Comparison of ENCODE assay signal across 8 cellular contexts in genomic region chr20:2651772-2652723, GRCh38. TPM values are rescaled to one million over a fixed set of nuclear protein-coding genes. Genes with fewer than 3 reads are reported as not detected.
DNase-seq lines count a peak whose midpoint lies in the region; ATAC-seq and TF ChIP-seq lines count a peak whose summit lies in the region.

TSS of gene NOP56 (plus strand) at chr20:2652632. CDS start at chr20:2652661, 29 bp downstream.

- TSS peak; percentile 71 for BruUV-seq in mammary epithelial cell (replicated peaks; lab: Mats Ljungman, UMichigan)

- 2% methylated on average over 35 of the region's 101 CpGs for WGBS in mammary epithelial cell (ENCODE audit: low coverage, missing lambda C conversion rate)
- under 1% methylated on average over 80 of the region's 101 CpGs for WGBS in smooth muscle cell (ENCODE audit: low lambda C conversion rate)

- DNase-seq in ACHN (peak; percentile 87), NCI-H2227 treated with DMSO at 0.1 percent for 48 hours (lab: John Stamatoyannopoulos, UW) (peak; percentile 84), mammary epithelial cell (peak; percentile 90), iPS-NIHi7 (ENCODE audit: extremely low spot score) (peak; percentile 95), smooth muscle cell (lab: John Stamatoyannopoulos, UW; ENCODE audit: unreplicated experiment) (peak; percentile 84)

- H3K27me3 ChIP-seq in mammary epithelial cell (ENCODE audit: insufficient read depth, low read length): no peaks in the 10 kb centered on the region
- H3K27me3 ChIP-seq in smooth muscle cell (ENCODE audit: low read depth): no peaks in the 10 kb centered on the region

- H4K20me1 ChIP-seq in mammary epithelial cell (ENCODE audit: insufficient read depth, low read length) (peaks cover 15% of the 10 kb centered on the region), smooth muscle cell (ENCODE audit: low read depth) (peaks cover 30% of the 10 kb centered on the region)

- H3K9me3 ChIP-seq in mammary epithelial cell (replicated peaks; ENCODE audit: insufficient read depth, low read length) (no peaks in the 10 kb centered on the region), smooth muscle cell (replicated peaks; ENCODE audit: low read depth) (no peaks in the 10 kb centered on the region)

- TF ChIP-seq CTCF in WI38 (IDR thresholded peaks at IDR 0.05; ENCODE audit: low read depth, low read length) (no peak), mammary epithelial cell (conservative IDR thresholded peaks at IDR 0.05 in 1 of 2, IDR thresholded peaks at IDR 0.05 in 1 of 2; ENCODE audit: extremely low read depth in 1 of 2, insufficient read depth in 1 of 2, low read depth in 1 of 2, low read length in 2 of 2) (no peak), smooth muscle cell (IDR thresholded peaks at IDR 0.05; ENCODE audit: borderline replicate concordance, insufficient read depth, poor library complexity, severe bottlenecking) (no peak)

- CTCF ChIA-PET in mammary epithelial cell (lab: Charles Lee; ENCODE audit: low non-redundant PET): no interaction called here

- peaks cover 12% of the 10 kb centered on the region for H3F3A ChIP-seq in smooth muscle cell (ENCODE audit: low read depth)

- H2AFZ ChIP-seq in mammary epithelial cell (ENCODE audit: low read depth, low read length) (peak within 1 kb of the TSS; percentile 86), smooth muscle cell (ENCODE audit: low read depth) (peak within 1 kb of the TSS; percentile 81)

- H3K27ac ChIP-seq in mammary epithelial cell (ENCODE audit: insufficient read depth, low read depth, low read length): peak within 1 kb of the TSS; percentile 77
- H3K27ac ChIP-seq in smooth muscle cell (ENCODE audit: low read depth): peak within 1 kb of the TSS; percentile 67

- H3K79me2 ChIP-seq in mammary epithelial cell (ENCODE audit: insufficient read depth, low read length): peaks cover 67% of the 10 kb centered on the region
- peaks cover 35% of the 10 kb centered on the region for H3K79me2 ChIP-seq in smooth muscle cell (ENCODE audit: low read depth)

- peak within 1 kb of the TSS; percentile 84 for H3K9ac ChIP-seq in mammary epithelial cell (ENCODE audit: insufficient read depth, low read length)
- H3K9ac ChIP-seq in smooth muscle cell (ENCODE audit: low read depth): peak within 1 kb of the TSS; percentile 76

- intact Hi-C loops in mammary epithelial cell (cut with micrococcal nuclease): loop anchor here (1.0 to 5.0 kb wide), 3 partner anchors 12 to 182 kb away; partner anchors contain the start of genes IDH3B, SNRPB and ZNF343

- peak within 1 kb of the TSS; percentile 98 for H3K4me2 ChIP-seq in mammary epithelial cell (ENCODE audit: insufficient read depth, low read depth, low read length)
- H3K4me2 ChIP-seq in smooth muscle cell: peak within 1 kb of the TSS; percentile 88

- H3K4me1 ChIP-seq in mammary epithelial cell (ENCODE audit: insufficient read depth, low read length) (peaks cover 23% of the 10 kb centered on the region), smooth muscle cell (ENCODE audit: low read depth) (peaks cover 17% of the 10 kb centered on the region)

- in situ Hi-C loops in ACHN (cut with HindIII; ENCODE audit: low pct_ligation_motif_present, low pct_unique_long_range_greater_than_20kb, low sequenced_read_pairs) (no loop called here), mammary epithelial cell (cut with MboI; ENCODE audit: low sequenced_read_pairs in 2 of 2) (no loop called here)

- H3K4me3 ChIP-seq in WI38 (ENCODE audit: low read depth, low read length): peak within 1 kb of the TSS; percentile 97
- H3K4me3 ChIP-seq in mammary epithelial cell (replicated peaks in 1 of 3; ENCODE audit: insufficient read depth in 1 of 3, low read depth in 2 of 3, low read length in 3 of 3): peak within 1 kb of the TSS; percentile 93 to 98 (median 95)
- H3K4me3 ChIP-seq in smooth muscle cell: peak within 1 kb of the TSS; percentile 93

- ATAC-seq in GM18873 (IDR thresholded peaks at IDR 0.05; ENCODE audit: low FRiP score, unreplicated experiment) (peak; percentile 65), HG03135 (IDR thresholded peaks at IDR 0.05; ENCODE audit: unreplicated experiment) (peak; percentile 79)

- H3K36me3 ChIP-seq in mammary epithelial cell (ENCODE audit: insufficient read depth, low read length) (peaks cover 33% of the 10 kb centered on the region), smooth muscle cell (ENCODE audit: low read depth) (no peaks in the 10 kb centered on the region)

- dilution Hi-C loops in mammary epithelial cell (cut with HindIII; ENCODE audit: low sequenced_read_pairs): no loop called here

RNA-seq across cellular contexts. Expression of gene NOP56, which starts in this region (rescaled TPM):
- total RNA-seq in mammary epithelial cell: 100 to 1,000 TPM; 101 to 297 TPM
- polyA plus RNA-seq in mammary epithelial cell: 258 TPM
- 285 TPM for polyA minus RNA-seq in mammary epithelial cell
- total RNA-seq in smooth muscle cell: 99.2 and 108 TPM in 2 replicates
- polyA plus RNA-seq in smooth muscle cell: 115 and 154 TPM in 2 replicates

Comparison
In these comparisons a context has a peak if more than half of its experiments do, and no peak if none do; other contexts are left out.
1. Peak in every context shown above with its lines: DNase-seq, ATAC-seq, H3K4me3 ChIP-seq and H3K27ac ChIP-seq.